In the genomic region with DNA sequence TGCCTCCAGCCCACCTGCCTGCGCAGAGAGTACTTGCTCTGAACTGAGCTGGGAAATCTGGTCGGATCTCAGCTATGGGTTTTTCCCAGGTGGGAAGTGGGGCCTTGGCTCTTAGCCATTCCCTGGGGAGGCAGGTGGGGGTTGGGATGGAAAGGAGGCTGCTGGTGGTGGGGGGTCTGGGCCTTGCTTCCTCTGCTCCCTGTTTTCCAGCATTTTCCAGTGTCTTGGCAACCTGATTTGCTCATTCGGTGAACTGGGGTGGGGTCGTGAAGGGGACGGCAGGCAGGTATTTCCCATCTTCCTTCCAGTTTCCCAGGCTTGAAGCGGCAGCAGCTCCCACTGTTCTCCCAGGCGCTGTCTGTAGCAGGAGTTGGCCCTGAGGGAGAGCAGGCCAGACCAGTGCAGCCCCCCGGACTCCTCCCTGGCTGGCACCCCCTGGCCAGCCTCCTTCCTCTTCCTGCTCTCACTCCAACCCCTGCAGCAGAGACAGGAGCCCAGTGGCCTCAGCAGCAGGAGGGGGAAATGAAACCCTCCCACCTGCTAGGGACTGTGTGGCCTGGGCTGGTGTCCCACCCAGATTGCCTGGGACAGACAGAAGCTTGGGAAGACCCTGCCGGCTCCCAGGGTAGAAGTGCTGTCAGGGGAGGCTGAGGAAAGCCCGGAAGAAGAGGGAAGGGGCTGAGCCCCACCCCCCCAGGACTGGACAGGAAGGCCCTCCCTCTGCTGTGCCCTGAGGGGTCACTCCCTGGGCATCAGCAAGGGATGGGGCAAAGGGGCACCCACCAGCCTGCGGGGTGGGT, we compare ENCODE assay signal across 10 cellular contexts. TPM values are rescaled to one million over a fixed set of nuclear protein-coding genes. Genes with fewer than 3 reads are reported as not detected.
A peak's percentile ranks its signal among the peaks of the same experiment; 100 is the strongest.
DNase-seq lines count a peak whose midpoint lies in the region; ATAC-seq, FAIRE-seq and TF ChIP-seq lines count a peak whose summit lies in the region.
"Had no signal": no experiment of that assay in that cellular context is flagged by ENCODE, and none has a peak within 500 bp of the region (broad histone marks: within the 10 kb centered on the region; RNA-seq: fewer than 3 reads in every experiment).

No MANE protein-coding gene starts in this region.

- TF ChIP-seq EP300 in GM12878 (IDR thresholded peaks at IDR 0.05; ENCODE audit: borderline replicate concordance in 1 of 2, control insufficient read depth in 1 of 2, low read depth in 2 of 2, low read length in 2 of 2) (peak in 1 of 2 experiments; percentile 50; a peak in 2 of 4 replicates), ovary (IDR thresholded peaks at IDR 0.05) (no peak)

- no peak overlapping the region for H2AFZ ChIP-seq in GM12878 (ENCODE audit: control insufficient read depth, low read depth, low read length)

- TF ChIP-seq CTCF in A673 (conservative IDR thresholded peaks at IDR 0.05; ENCODE audit: low read depth, low read length) (no peak), HEK293 (tag by site-specific recombination; IDR thresholded peaks at IDR 0.05) (no peak), GM12878 (IDR thresholded peaks at IDR 0.05 in 2 of 3, conservative IDR thresholded peaks at IDR 0.05 in 1 of 3; ENCODE audit: control insufficient read depth in 2 of 3, extremely low read depth in 1 of 3, insufficient read depth in 1 of 3, low read depth in 3 of 3, low read length in 3 of 3) (no peak), ovary (IDR thresholded peaks at IDR 0.05) (no peak)

- intact Hi-C loops in A673 (cut with micrococcal nuclease; ENCODE audit: unreplicated experiment) (no loop called here), GM12878 (cut with micrococcal nuclease; ENCODE audit: unreplicated experiment) (no loop called here), ovary (cut with DNase I) (loop anchor here in 1 of 4 donors (10.0 kb wide), 1 partner anchor 54 kb away; no protein-coding TSS in a partner anchor)

- TF ChIP-seq POLR2A in GM12878 (IDR thresholded peaks at IDR 0.05; ENCODE audit: low read depth, low read length) (no peak), ovary (IDR thresholded peaks at IDR 0.05) (no peak)

- RAD21 ChIA-PET in GM12878 (lab: Charles Lee; ENCODE audit: unreplicated experiment), result interaction anchor here (0.7 to 7.1 kb wide), 11 partner anchors 9 to 825 kb away, joined by 3 to 81 read pairs (median 6); partner anchors contain the start of genes ARL3, SFXN2, SUFU and WBP1L

- no peaks in the 10 kb centered on the region for H3K27me3 Mint-ChIP-seq in naive thymus-derived CD8-positive, alpha-beta T cell

- H3K9me3 ChIP-seq in A673 (ENCODE audit: low read depth, low read length, poor library complexity, severe bottlenecking), result no peaks in the 10 kb centered on the region
- H3K9me3 ChIP-seq in HEK293 (ENCODE audit: control insufficient read depth, insufficient read depth, low read depth, low read length), result no peaks in the 10 kb centered on the region
- no peaks in the 10 kb centered on the region for H3K9me3 ChIP-seq in GM12878 (replicated peaks; ENCODE audit: control insufficient read depth, insufficient read depth, low read length)
- no peaks in the 10 kb centered on the region for H3K9me3 ChIP-seq in ovary
- H3K9me3 ChIP-seq: SJSA1 had no signal

- peak overlapping the region; percentile 77 to 98 (median 94) for H3K27ac Mint-ChIP-seq in naive thymus-derived CD8-positive, alpha-beta T cell

- SMC1A ChIA-PET in GM12878 (lab: Charles Lee; ENCODE audit: uncharacterized antibody, unreplicated experiment), result interaction anchor here (0.9 to 9.3 kb wide), 10 partner anchors 8 to 71 kb away, joined by 3 to 103 read pairs (median 6); partner anchors contain the start of genes ARL3 and SFXN2

- H3K9me3 Mint-ChIP-seq in naive thymus-derived CD8-positive, alpha-beta T cell, result no peaks in the 10 kb centered on the region

- no peak overlapping the region for H3K4me3 ChIP-seq in A673 (ENCODE audit: low read depth, low read length, poor library complexity, severe bottlenecking)
- H3K4me3 ChIP-seq in HEK293 (ENCODE audit: low read depth, low read length), result no peak overlapping the region
- peak overlapping the region; percentile 62 for H3K4me3 ChIP-seq in GM12878
- H3K4me3 ChIP-seq in ovary, result no peak overlapping the region
- H3K4me3 ChIP-seq: SJSA1 had no signal

- peaks cover 79% of the 10 kb centered on the region for H3K79me2 ChIP-seq in GM12878 (ENCODE audit: control insufficient read depth, insufficient read depth, low read length)

- peak overlapping the region; percentile 98 for H3K4me2 ChIP-seq in GM12878 (ENCODE audit: control insufficient read depth, insufficient read depth)

- H3K4me1 Mint-ChIP-seq in naive thymus-derived CD8-positive, alpha-beta T cell, result peaks cover 61 to 99% (median 90%) of the 10 kb centered on the region in 4 donors

- peak; percentile 10 for ATAC-seq in GM12878
- no peak for ATAC-seq in naive thymus-derived CD8-positive, alpha-beta T cell
- no peak for ATAC-seq in HG02885 (IDR thresholded peaks at IDR 0.05; ENCODE audit: poor library complexity, unreplicated experiment)

- DNase-seq in A673 (ENCODE audit: low spot score) (no peak), GM12878 (ENCODE audit: low read depth, low spot score) (no peak), ovary (no peak), superior temporal gyrus (ENCODE audit: extremely low spot score) (no peak), NCI-H524 (lab: John Stamatoyannopoulos, UW) (no peak)
- DNase-seq in naive thymus-derived CD8-positive, alpha-beta T cell, result peak in 1 of 10 donors; percentile 61
- DNase-seq: KBM-7 had no signal

- BruUV-seq in A673 (replicated peaks; lab: Mats Ljungman, UMichigan), result no TSS peak
- BruUV-seq in GM12878 (replicated peaks; lab: Mats Ljungman, UMichigan), result no TSS peak

- H3K27me3 ChIP-seq in A673 (replicated peaks; ENCODE audit: insufficient read depth, low read depth, low read length, poor library complexity) (no peaks in the 10 kb centered on the region), GM12878 (replicated peaks in 1 of 2; ENCODE audit: control insufficient read depth in 2 of 2, insufficient read depth in 2 of 2, low read length in 1 of 2) (no peaks in the 10 kb centered on the region), ovary (no peaks in the 10 kb centered on the region)
- H3K27me3 ChIP-seq: SJSA1 had no signal

- no peaks in the 10 kb centered on the region for H4K20me1 ChIP-seq in GM12878 (ENCODE audit: control insufficient read depth, insufficient read depth)

- H3K4me3 Mint-ChIP-seq in naive thymus-derived CD8-positive, alpha-beta T cell, result peak overlapping the region; percentile 26 to 98 (median 86)

- H3K27ac ChIP-seq in A673 (ENCODE audit: low read depth, low read length, poor library complexity, severe bottlenecking) (peak overlapping the region; percentile 19), HEK293 (ENCODE audit: extremely low read depth, low read depth, low read length) (0 out of 2 replicates have a peak overlapping the region, but pooled peaks have one; percentile 31), GM12878 (ENCODE audit: control insufficient read depth, insufficient read depth) (peak overlapping the region; percentile 96), ovary (peak overlapping the region in 1 of 2 donors; percentile 45)
- H3K27ac ChIP-seq: SJSA1 had no signal

- peaks cover 7% of the 10 kb centered on the region for H3K36me3 ChIP-seq in A673 (ENCODE audit: insufficient read depth, low read length, poor library complexity, severe bottlenecking)
- peaks cover 5 to 59% of the 10 kb centered on the region in 2 experiments; a peak in 2 of 3 replicates for H3K36me3 ChIP-seq in HEK293 (ENCODE audit: control insufficient read depth in 2 of 2, insufficient read depth in 1 of 2, low read length in 2 of 2)
- H3K36me3 ChIP-seq in GM12878 (ENCODE audit: control insufficient read depth in 2 of 2, insufficient read depth in 2 of 2, low read length in 1 of 2), result peaks cover 20 to 23% of the 10 kb centered on the region in 2 experiments
- H3K36me3 ChIP-seq in ovary, result no peaks in the 10 kb centered on the region

- peak overlapping the region; percentile 68 for H3K9ac ChIP-seq in GM12878 (ENCODE audit: control insufficient read depth, insufficient read depth, low read length)

- CTCF ChIA-PET in A673 (lab: Charles Lee) (no interaction called here), HEK293 (lab: Yijun Ruan, JAX) (interaction anchor here (0.6 to 0.7 kb wide), 2 partner anchors 21 to 546 kb away, joined by 3 read pairs; no protein-coding TSS in a partner anchor), GM12878 (lab: Yijun Ruan, JAX) (interaction anchor here (1.2 to 13.5 kb wide), 9 partner anchors 8 to 252 kb away, joined by 3 to 128 read pairs (median 5); partner anchors contain the start of gene SUFU)

- in situ Hi-C loops in GM12878 (cut with MboI), result no loop called here

- FAIRE-seq in GM12878 (lab: Jason Lieb, UNC), result no peak

- no peak for TF ChIP-seq RAD21 in GM12878 (IDR thresholded peaks at IDR 0.05; ENCODE audit: insufficient read depth, low read depth, low read length)

- H3K4me1 ChIP-seq in A673 (ENCODE audit: insufficient read depth, low read length, poor library complexity, severe bottlenecking) (peaks cover 14% of the 10 kb centered on the region), HEK293 (ENCODE audit: control insufficient read depth, insufficient read depth, low read length) (peaks cover 15% of the 10 kb centered on the region), GM12878 (ENCODE audit: control insufficient read depth, insufficient read depth, low read length) (peaks cover 66% of the 10 kb centered on the region), ovary (ENCODE audit: insufficient read depth) (peaks cover 35% of the 10 kb centered on the region)

- whole genome bisulfite sequencing in GM12878 (ENCODE audit: insufficient coverage, insufficient replicate concordance, low lambda C conversion rate, missing lambda C conversion rate), result 25% methylated on average over 11 of the region's 11 CpGs
- WGBS in ovary, 3 donors, result 66 to 69% (median 68%) methylated on average over 10 to 11 of the region's 11 CpGs

- POLR2A ChIA-PET in A673 (lab: Charles Lee; ENCODE audit: low non-redundant PET) (no interaction called here), HEK293 (lab: Yijun Ruan, JAX) (interaction anchor here (1.2 kb wide), 1 partner anchor 8 kb away, joined by 6 read pairs; no protein-coding TSS in a partner anchor), GM12878 (lab: Charles Lee) (interaction anchor here (0.6 to 14.1 kb wide), 13 partner anchors 8 to 962 kb away, joined by 3 to 151 read pairs (median 5); partner anchors contain the start of genes ACTR1A, ARL3 and SFXN2)
- POLR2A ChIA-PET in naive thymus-derived CD8-positive, alpha-beta T cell (lab: Charles Lee), result interaction anchor here (6.3 to 15.9 kb wide), 2 partner anchors 15 to 63 kb away, joined by 24 to 624 read pairs; partner anchors contain the start of genes ARL3 and SFXN2

- peaks cover 0 to 33% (median 6%) of the 10 kb centered on the region in 3 donors for H3K36me3 Mint-ChIP-seq in naive thymus-derived CD8-positive, alpha-beta T cell

RNA-seq across cellular contexts. Expression of gene TRIM8, which starts 6.6 kb away (rescaled TPM):
- 29.4 and 32.0 TPM in 2 replicates for total RNA-seq in A673 (2021)
- 58.5 and 70.9 TPM in 2 replicates for total RNA-seq in GM12878 (2013; cell fraction: nucleolus; rRNA removed)
- 18.7 and 19.0 TPM in 2 replicates for total RNA-seq in GM12878 (2014; rRNA removed)
- total RNA-seq in GM12878 (2014; rRNA removed; fragmentation: Illumina TruSeq; extraction: Trizol), result 13.5 and 15.9 TPM in 2 replicates
- total RNA-seq in GM12878 (2021), result 44.2 and 53.2 TPM in 2 replicates
- 17.0 TPM for polyA plus RNA-seq in GM12878 (2011; ENCODE audit: low read depth)
- 16.6 and 26.9 TPM in 2 replicates for polyA plus RNA-seq in GM12878 (2011; rRNA removed)
- polyA plus RNA-seq in GM12878 (2011; cell fraction: cytosol; rRNA removed), result 27.7 and 28.2 TPM in 2 replicates
- polyA plus RNA-seq in GM12878 (2011; cell fraction: nucleus; rRNA removed), result 52.8 and 58.6 TPM in 2 replicates
- 33.3 and 66.7 TPM in 2 replicates for polyA plus RNA-seq in GM12878 (2012)
- polyA plus RNA-seq in GM12878 (2014; fragmentation: Illumina TruSeq; extraction: Trizol), result 9.9 and 22.4 TPM in 2 replicates
- polyA plus RNA-seq in GM12878 (2014; fragmentation: Nextera tagmentation; extraction: Ambion mirVana), result 1 to 10 TPM; 7.9 to 9.5 TPM
- polyA plus RNA-seq in GM12878 (2014; rRNA removed), result 33.5 and 37.5 TPM in 2 replicates
- polyA plus RNA-seq in GM12878 (2016; fragmentation: Nextera tagmentation; extraction: Ambion mirVana), result 10 to 100 TPM; 27.3 to 27.6 TPM
- 15.7 and 25.1 TPM in 2 replicates for polyA minus RNA-seq in GM12878 (2011; rRNA and poly(A)+ RNA removed)
- polyA minus RNA-seq in GM12878 (2011; cell fraction: cytosol; rRNA and poly(A)+ RNA removed), result 13.5 and 20.3 TPM in 2 replicates
- 18.7 and 35.3 TPM in 2 replicates for polyA minus RNA-seq in GM12878 (2011; cell fraction: nucleus; rRNA and poly(A)+ RNA removed)
- 10 to 100 TPM; 61.4 to 67.3 TPM for total RNA-seq in naive thymus-derived CD8-positive, alpha-beta T cell
- 10 to 100 TPM; 27.5 to 53.2 (median 34.7) TPM for polyA plus RNA-seq in naive thymus-derived CD8-positive, alpha-beta T cell
- 100 to 1,000 TPM in 2 of 7 donors, 10 to 100 TPM in 5; 48.5 to 120 (median 91.7) TPM for total RNA-seq in ovary
- 10 to 100 TPM; 74.7 to 84.3 TPM for polyA plus RNA-seq in ovary
